In genomic region chr19:16473875-16474397, GRCh38 we compare ENCODE assay signal across 31 cellular contexts. TPM values are rescaled to one million over a fixed set of nuclear protein-coding genes. Genes with fewer than 3 reads are reported as not detected.
A peak's percentile ranks its signal among the peaks of the same experiment; 100 is the strongest.
DNase-seq lines count a peak whose midpoint lies in the region; ATAC-seq and TF ChIP-seq lines count a peak whose summit lies in the region.
"Had no signal": no experiment of that assay in that cellular context is flagged by ENCODE, and none has a peak within 500 bp of the region (broad histone marks: within the 10 kb centered on the region; RNA-seq: fewer than 3 reads in every experiment).

No MANE protein-coding gene starts in this region.

- H3K27me3 ChIP-seq in CD8-positive, alpha-beta memory T cell (ENCODE audit: insufficient read depth, low read length, poor library complexity, severe bottlenecking): no peaks in the 10 kb centered on the region
- no peaks in the 10 kb centered on the region for H3K27me3 ChIP-seq in hepatocyte
- H3K27me3 ChIP-seq: esophagus squamous epithelium, SJCRH30, upper lobe of left lung had no signal

- no peaks in the 10 kb centered on the region for H3K27me3 Mint-ChIP-seq in CD8-positive, alpha-beta memory T cell
- peaks cover 10% of the 10 kb centered on the region for H3K27me3 Mint-ChIP-seq in endothelial cell (ENCODE audit: unreplicated experiment)
- H3K27me3 Mint-ChIP-seq in naive thymus-derived CD8-positive, alpha-beta T cell: no peaks in the 10 kb centered on the region
- H3K27me3 Mint-ChIP-seq: effector memory CD8-positive, alpha-beta T cell had no signal

- H3K4me2 ChIP-seq in hepatocyte: no peak overlapping the region

- 95% methylated on average over 13 of the region's 13 CpGs for WGBS in hepatocyte (ENCODE audit: low lambda C conversion rate, missing lambda C conversion rate)

- peaks cover 16% of the 10 kb centered on the region for H3K4me1 ChIP-seq in CD8-positive, alpha-beta memory T cell (ENCODE audit: insufficient read depth, low read length)
- peaks cover 14% of the 10 kb centered on the region for H3K4me1 ChIP-seq in hepatocyte (ENCODE audit: insufficient read depth)

- CTCF ChIA-PET in CD8-positive, alpha-beta memory T cell (lab: Charles Lee): no interaction called here

- DNase-seq in NCI-H2029 (lab: John Stamatoyannopoulos, UW) (peak; percentile 34), NCI-H2029 treated with DMSO at 0.1 percent for 48 hours (lab: John Stamatoyannopoulos, UW) (no peak), NCI-H2196 (lab: John Stamatoyannopoulos, UW; ENCODE audit: unreplicated experiment) (peak; percentile 55), endothelial cell (ENCODE audit: low spot score) (no peak), hepatocyte (ENCODE audit: low spot score) (no peak)
- no peak for DNase-seq in CD8-positive, alpha-beta memory T cell
- no peak for DNase-seq in naive thymus-derived CD8-positive, alpha-beta T cell
- DNase-seq: 8988T; activated CD4-positive, alpha-beta T cell treated with anti-CD3 and anti-CD28 coated beads for 1 hour; activated CD8-positive, alpha-beta memory T cell treated with anti-CD3 and anti-CD28 coated beads for 24 hours; activated naive CD4-positive, alpha-beta T cell treated with Interleukin-2 at 50 U/mL for 16 hours; activated T-cell treated with anti-CD3 and anti-CD28 coated beads, Interleukin-2, amount 50 U/mL, for 4 hours; amniotic stem cell; effector memory CD8-positive, alpha-beta T cell; esophagus squamous epithelium; GDM1; lower lobe of right lung; mucosa of descending colon; NCI-H187; NCI-H82; SJCRH30; small intestine; stimulated activated CD4-positive, alpha-beta T cell treated with anti-CD3 and anti-CD28 coated beads, Interleukin-1b, Interleukin-23, amount 100 ng/mL, for 48 hours; substantia nigra; T-cell; upper lobe of left lung had no signal

- no peak for ATAC-seq in naive thymus-derived CD8-positive, alpha-beta T cell
- no peak for ATAC-seq in GM21723 (IDR thresholded peaks at IDR 0.05; ENCODE audit: unreplicated experiment)
- ATAC-seq: activated T-cell treated with anti-CD3 and anti-CD28 coated beads, Interleukin-2, amount 50 U/mL, for 4 hours; effector memory CD8-positive, alpha-beta T cell; lower lobe of right lung; mucosa of descending colon; Panc1; T-cell had no signal

- H3K36me3 ChIP-seq in CD8-positive, alpha-beta memory T cell (ENCODE audit: insufficient read depth, low read length): no peaks in the 10 kb centered on the region
- H3K36me3 ChIP-seq in hepatocyte (replicated peaks; ENCODE audit: insufficient read depth, low read depth): no peaks in the 10 kb centered on the region
- H3K36me3 ChIP-seq: lower lobe of right lung, SJCRH30, upper lobe of left lung had no signal

- no peak overlapping the region for H3K27ac ChIP-seq in CD8-positive, alpha-beta memory T cell (ENCODE audit: low read depth, low read length)
- H3K27ac ChIP-seq in hepatocyte: no peak overlapping the region
- H3K27ac ChIP-seq: esophagus squamous epithelium, lower lobe of right lung, SJCRH30, upper lobe of left lung had no signal

- no peaks in the 10 kb centered on the region for H3K9me2 ChIP-seq in hepatocyte (replicated peaks; ENCODE audit: insufficient read depth)

- peak overlapping the region in 6 of 7 donors; percentile 28 to 68 (median 44) for H3K4me3 Mint-ChIP-seq in CD8-positive, alpha-beta memory T cell
- peak overlapping the region; percentile 25 for H3K4me3 Mint-ChIP-seq in endothelial cell (ENCODE audit: unreplicated experiment)
- peak overlapping the region in 2 of 10 donors; percentile 14 to 19 for H3K4me3 Mint-ChIP-seq in naive thymus-derived CD8-positive, alpha-beta T cell
- H3K4me3 Mint-ChIP-seq: activated T-cell treated with anti-CD3 and anti-CD28 coated beads, Interleukin-2, amount 50 U/mL, for 4 hours; effector memory CD8-positive, alpha-beta T cell had no signal

- H3K4me1 Mint-ChIP-seq in CD8-positive, alpha-beta memory T cell: peaks cover 18 to 24% (median 22%) of the 10 kb centered on the region in 3 donors
- H3K4me1 Mint-ChIP-seq in endothelial cell (ENCODE audit: unreplicated experiment): peaks cover 18% of the 10 kb centered on the region
- peaks cover 11 to 23% (median 22%) of the 10 kb centered on the region in 4 donors for H3K4me1 Mint-ChIP-seq in naive thymus-derived CD8-positive, alpha-beta T cell

- no peak overlapping the region for H2AFZ ChIP-seq in hepatocyte

- peaks cover 0 to 3% (median 0%) of the 10 kb centered on the region in 3 donors for H3K36me3 Mint-ChIP-seq in CD8-positive, alpha-beta memory T cell
- peaks cover 3% of the 10 kb centered on the region for H3K36me3 Mint-ChIP-seq in endothelial cell (ENCODE audit: low read depth, unreplicated experiment)
- peaks cover 0 to 2% (median 0%) of the 10 kb centered on the region in 3 donors for H3K36me3 Mint-ChIP-seq in naive thymus-derived CD8-positive, alpha-beta T cell

- peaks cover 26% of the 10 kb centered on the region for H3K79me2 ChIP-seq in hepatocyte

- no peaks in the 10 kb centered on the region for H3K9me3 ChIP-seq in CD8-positive, alpha-beta memory T cell (ENCODE audit: low read length)
- H3K9me3 ChIP-seq in hepatocyte (ENCODE audit: low read depth): no peaks in the 10 kb centered on the region
- H3K9me3 ChIP-seq: esophagus squamous epithelium, lower lobe of right lung, mucosa of descending colon had no signal

- POLR2A ChIA-PET in CD8-positive, alpha-beta memory T cell (lab: Charles Lee): no interaction called here
- POLR2A ChIA-PET in naive thymus-derived CD8-positive, alpha-beta T cell (lab: Charles Lee): interaction anchor here (0.7 kb wide), 1 partner anchor 21 kb away, joined by 3 read pairs; no protein-coding TSS in a partner anchor

- peaks cover 17% of the 10 kb centered on the region for H4K20me1 ChIP-seq in hepatocyte (ENCODE audit: insufficient read depth, poor library complexity, severe bottlenecking)

- H3K4me3 ChIP-seq in CD8-positive, alpha-beta memory T cell (ENCODE audit: low read length): no peak overlapping the region
- H3K4me3 ChIP-seq in hepatocyte: no peak overlapping the region
- H3K4me3 ChIP-seq: esophagus squamous epithelium, lower lobe of right lung, mucosa of descending colon, SJCRH30, upper lobe of left lung had no signal

- H3K27ac Mint-ChIP-seq in CD8-positive, alpha-beta memory T cell: no peak overlapping the region
- H3K27ac Mint-ChIP-seq in endothelial cell (ENCODE audit: unreplicated experiment): no peak overlapping the region
- peak overlapping the region in 1 of 10 donors; percentile 44 for H3K27ac Mint-ChIP-seq in naive thymus-derived CD8-positive, alpha-beta T cell
- H3K27ac Mint-ChIP-seq: effector memory CD8-positive, alpha-beta T cell; T-cell had no signal

- H3K9me3 Mint-ChIP-seq in CD8-positive, alpha-beta memory T cell: no peaks in the 10 kb centered on the region
- no peaks in the 10 kb centered on the region for H3K9me3 Mint-ChIP-seq in endothelial cell (ENCODE audit: unreplicated experiment)
- H3K9me3 Mint-ChIP-seq in naive thymus-derived CD8-positive, alpha-beta T cell: no peaks in the 10 kb centered on the region
- H3K9me3 Mint-ChIP-seq: activated T-cell treated with anti-CD3 and anti-CD28 coated beads, Interleukin-2, amount 50 U/mL, for 4 hours; effector memory CD8-positive, alpha-beta T cell had no signal

- TF ChIP-seq CTCF in endothelial cell (IDR thresholded peaks at IDR 0.05; ENCODE audit: unreplicated experiment): no peak
- no peak for TF ChIP-seq CTCF in hepatocyte (IDR thresholded peaks at IDR 0.05; ENCODE audit: poor library complexity)

RNA-seq across cellular contexts. Expression of gene EPS15L1, which starts 2.2 kb away (rescaled TPM):
- total RNA-seq in CD8-positive, alpha-beta memory T cell: 10 to 100 TPM; 31.7 to 34.7 TPM
- polyA plus RNA-seq in CD8-positive, alpha-beta memory T cell: 12.1 TPM
- total RNA-seq in endothelial cell (ENCODE audit: unreplicated experiment) (34.5 TPM), hepatocyte (10.2 and 15.9 TPM in 2 replicates)
- total RNA-seq in naive thymus-derived CD8-positive, alpha-beta T cell: 10 to 100 TPM; 47.0 to 47.9 TPM
- polyA plus RNA-seq in naive thymus-derived CD8-positive, alpha-beta T cell: 1 to 10 TPM; 6.8 to 9.6 (median 8.5) TPM
- polyA plus RNA-seq in hepatocyte: 26.8 and 27.7 TPM in 2 replicates

RNA-seq across cellular contexts. Expression of gene CALR3, which starts 22.0 kb away (rescaled TPM):
- total RNA-seq in CD8-positive, alpha-beta memory T cell: not detected
- not detected for polyA plus RNA-seq in CD8-positive, alpha-beta memory T cell
- total RNA-seq in endothelial cell (ENCODE audit: unreplicated experiment): not detected
- not detected for total RNA-seq in naive thymus-derived CD8-positive, alpha-beta T cell
- not detected for polyA plus RNA-seq in naive thymus-derived CD8-positive, alpha-beta T cell
- total RNA-seq in hepatocyte: not detected in 2 replicates
- polyA plus RNA-seq in hepatocyte: not detected in 2 replicates
- total RNA-seq: activated T-cell treated with anti-CD3 and anti-CD28 coated beads, Interleukin-2, amount 50 U/mL, for 4 hours; esophagus squamous epithelium; lower lobe of right lung; MCF 10A; mucosa of descending colon; pulmonary artery endothelial cell; SJCRH30; T-cell; upper lobe of left lung had no signal
- polyA plus RNA-seq: keratinocyte, small intestine had no signal

RNA-seq across cellular contexts. Expression of gene C19orf44, which starts 22.3 kb away (rescaled TPM):
- total RNA-seq in CD8-positive, alpha-beta memory T cell: 1 to 10 TPM; 5.1 to 5.4 TPM
- 1.3 TPM for polyA plus RNA-seq in CD8-positive, alpha-beta memory T cell
- 3.7 TPM for total RNA-seq in endothelial cell (ENCODE audit: unreplicated experiment)
- 1 to 10 TPM; 4.1 to 4.4 TPM for total RNA-seq in naive thymus-derived CD8-positive, alpha-beta T cell
- 1 to 10 TPM in 1 of 3 donors, under 1 TPM in 1, not detected in 1; 0.23 to 2.0 TPM for polyA plus RNA-seq in naive thymus-derived CD8-positive, alpha-beta T cell
- total RNA-seq in hepatocyte: 2.2 and 3.0 TPM in 2 replicates
- polyA plus RNA-seq in hepatocyte: 2.5 and 2.9 TPM in 2 replicates

Comparison
In these comparisons a context has a peak if more than half of its experiments do, and no peak if none do; other contexts are left out.
1. DNase-seq: peak in NCI-H2029 (single experiment) and NCI-H2196 (single experiment); none in NCI-H2029 treated with DMSO at 0.1 percent for 48 hours (single experiment), CD8-positive, alpha-beta memory T cell (0 of 5), endothelial cell (single experiment), naive thymus-derived CD8-positive, alpha-beta T cell (0 of 10) and hepatocyte (single experiment).